Comparison of ENCODE assay signal across 22 cellular contexts in the genomic region with DNA sequence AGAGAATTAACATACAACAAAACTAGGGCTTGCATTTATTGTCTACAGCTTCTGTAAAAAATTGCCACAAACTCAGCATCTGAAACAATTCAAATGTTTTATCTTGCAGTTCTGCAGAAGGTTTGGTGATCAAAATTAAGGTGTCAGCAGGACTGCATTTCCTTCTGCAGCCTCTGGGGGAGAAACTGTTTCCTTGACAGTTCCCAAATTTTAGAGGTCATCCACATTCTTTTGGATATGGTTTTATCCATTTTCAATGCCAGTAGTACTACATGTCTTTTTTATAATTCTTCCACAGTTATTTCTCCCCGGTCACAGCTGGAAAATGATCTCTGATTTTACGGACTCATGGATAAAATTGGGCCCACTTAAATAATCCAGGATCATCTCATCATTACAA.
"Had no signal": no experiment of that assay in that cellular context is flagged by ENCODE, and none has a peak within 500 bp of the region (broad histone marks: within the 10 kb centered on the region; RNA-seq: fewer than 3 reads in every experiment).

No MANE protein-coding gene starts in this region.

- H3K9me3 ChIP-seq: transverse colon had no signal

- H2AFZ ChIP-seq: hepatocyte had no signal

- H3K27me3 Mint-ChIP-seq: activated CD4-positive, alpha-beta memory T cell treated with anti-CD3 and anti-CD28 coated beads, Interleukin-2, amount 10 ng/mL, durations not matched to agents 7 days and 5 days; activated naive CD8-positive, alpha-beta T cell treated with anti-CD3 and anti-CD28 coated beads, Interleukin-2, amount 10 ng/mL, durations not matched to agents 7 days and 5 days; naive thymus-derived CD8-positive, alpha-beta T cell; progenitor cell of endocrine pancreas; stimulated activated naive B cell treated with anti-CD40 and anti-IgM and Interleukin-4, amounts not matched to agents 10 μg/mL and 1 μg/mL and 100 μg/mL, for 72 hours had no signal

- ATAC-seq: activated T-cell treated with anti-CD3 and anti-CD28 coated beads, Interleukin-2, amount 50 U/mL, for 72 hours; left ventricle myocardium superior; naive thymus-derived CD8-positive, alpha-beta T cell; stimulated activated naive B cell treated with anti-CD40 and anti-IgM and Interleukin-4, amounts not matched to agents 10 μg/mL and 1 μg/mL and 100 μg/mL, for 72 hours had no signal

- H3K4me2 ChIP-seq: hepatocyte had no signal

- H3K27ac ChIP-seq: coronary artery, epithelial cell of prostate, hepatocyte, transverse colon had no signal

- H3K79me2 ChIP-seq: hepatocyte had no signal

- H3K4me1 ChIP-seq: transverse colon had no signal

- H3K4me3 ChIP-seq: coronary artery, hepatocyte, transverse colon had no signal

- H3K36me3 ChIP-seq: transverse colon had no signal

- H3K9me3 Mint-ChIP-seq: activated CD4-positive, alpha-beta memory T cell treated with anti-CD3 and anti-CD28 coated beads, Interleukin-2, amount 10 ng/mL, durations not matched to agents 7 days and 5 days; activated naive CD8-positive, alpha-beta T cell treated with anti-CD3 and anti-CD28 coated beads, Interleukin-2, amount 10 ng/mL, durations not matched to agents 7 days and 5 days; mesothelial cell of epicardium; stimulated activated naive B cell treated with anti-CD40 and anti-IgM and Interleukin-4, amounts not matched to agents 10 μg/mL and 1 μg/mL and 100 μg/mL, for 72 hours had no signal

- H3K27me3 ChIP-seq: hepatocyte, transverse colon had no signal

- H3K36me3 Mint-ChIP-seq: activated naive CD8-positive, alpha-beta T cell treated with anti-CD3 and anti-CD28 coated beads, Interleukin-2, amount 10 ng/mL, durations not matched to agents 7 days and 5 days; mesothelial cell of epicardium; naive thymus-derived CD8-positive, alpha-beta T cell; stimulated activated naive B cell treated with anti-CD40 and anti-IgM and Interleukin-4, amounts not matched to agents 10 μg/mL and 1 μg/mL and 100 μg/mL, for 72 hours had no signal

- DNase-seq: activated CD4-positive, alpha-beta memory T cell treated with anti-CD3 and anti-CD28 coated beads, Interleukin-2, amount 10 ng/mL, durations not matched to agents 7 days and 5 days; activated CD4-positive, alpha-beta T cell treated with anti-CD3 and anti-CD28 coated beads for 48 hours; activated effector memory CD4-positive, alpha-beta T cell treated with Interleukin-2 at 50 U/mL for 16 hours; activated naive CD4-positive, alpha-beta T cell treated with anti-CD3 and anti-CD28 coated beads for 36 hours; activated naive CD8-positive, alpha-beta T cell treated with anti-CD3 and anti-CD28 coated beads, Interleukin-2, amount 10 ng/mL, durations not matched to agents 7 days and 5 days; activated T-cell treated with anti-CD3 and anti-CD28 coated beads, Interleukin-2, amount 50 U/mL, for 72 hours; amniotic stem cell; cerebellar nuclear complex; foreskin melanocyte; left ventricle myocardium superior; mammary epithelial cell; naive thymus-derived CD8-positive, alpha-beta T cell; stimulated activated CD4-positive, alpha-beta T cell treated with anti-CD3 and anti-CD28 coated beads, Interleukin-2, amount 100 ng/mL, for 48 hours; stimulated activated CD8-positive, alpha-beta memory T cell treated with anti-CD3 and anti-CD28 coated beads, Interleukin-4, amount 100 ng/mL, for 48 hours; stimulated activated naive B cell treated with anti-CD40 and anti-IgM and Interleukin-4, amounts not matched to agents 10 μg/mL and 1 μg/mL and 100 μg/mL, for 72 hours; T1000; transverse colon had no signal

- H3K4me3 Mint-ChIP-seq: activated CD4-positive, alpha-beta memory T cell treated with anti-CD3 and anti-CD28 coated beads, Interleukin-2, amount 10 ng/mL, durations not matched to agents 7 days and 5 days; activated naive CD4-positive, alpha-beta T cell treated with anti-CD3 and anti-CD28 coated beads for 36 hours; activated naive CD8-positive, alpha-beta T cell treated with anti-CD3 and anti-CD28 coated beads, Interleukin-2, amount 10 ng/mL, durations not matched to agents 7 days and 5 days; activated T-cell treated with anti-CD3 and anti-CD28 coated beads, Interleukin-2, amount 50 U/mL, for 72 hours; mesothelial cell of epicardium; naive thymus-derived CD8-positive, alpha-beta T cell; stimulated activated naive B cell treated with anti-CD40 and anti-IgM and Interleukin-4, amounts not matched to agents 10 μg/mL and 1 μg/mL and 100 μg/mL, for 72 hours had no signal

- H3K4me1 Mint-ChIP-seq: activated CD4-positive, alpha-beta memory T cell treated with anti-CD3 and anti-CD28 coated beads, Interleukin-2, amount 10 ng/mL, durations not matched to agents 7 days and 5 days; activated naive CD8-positive, alpha-beta T cell treated with anti-CD3 and anti-CD28 coated beads, Interleukin-2, amount 10 ng/mL, durations not matched to agents 7 days and 5 days; mesothelial cell of epicardium; naive thymus-derived CD8-positive, alpha-beta T cell; stimulated activated naive B cell treated with anti-CD40 and anti-IgM and Interleukin-4, amounts not matched to agents 10 μg/mL and 1 μg/mL and 100 μg/mL, for 72 hours had no signal

- H3K27ac Mint-ChIP-seq: activated CD4-positive, alpha-beta memory T cell treated with anti-CD3 and anti-CD28 coated beads, Interleukin-2, amount 10 ng/mL, durations not matched to agents 7 days and 5 days; activated naive CD4-positive, alpha-beta T cell treated with anti-CD3 and anti-CD28 coated beads for 36 hours; activated naive CD8-positive, alpha-beta T cell treated with anti-CD3 and anti-CD28 coated beads, Interleukin-2, amount 10 ng/mL, durations not matched to agents 7 days and 5 days; activated T-cell treated with anti-CD3 and anti-CD28 coated beads, Interleukin-2, amount 50 U/mL, for 72 hours; mesothelial cell of epicardium; naive thymus-derived CD8-positive, alpha-beta T cell; progenitor cell of endocrine pancreas; stimulated activated naive B cell treated with anti-CD40 and anti-IgM and Interleukin-4, amounts not matched to agents 10 μg/mL and 1 μg/mL and 100 μg/mL, for 72 hours had no signal
